ENCODE assay signal across 7 cellular contexts in the genomic region with DNA sequence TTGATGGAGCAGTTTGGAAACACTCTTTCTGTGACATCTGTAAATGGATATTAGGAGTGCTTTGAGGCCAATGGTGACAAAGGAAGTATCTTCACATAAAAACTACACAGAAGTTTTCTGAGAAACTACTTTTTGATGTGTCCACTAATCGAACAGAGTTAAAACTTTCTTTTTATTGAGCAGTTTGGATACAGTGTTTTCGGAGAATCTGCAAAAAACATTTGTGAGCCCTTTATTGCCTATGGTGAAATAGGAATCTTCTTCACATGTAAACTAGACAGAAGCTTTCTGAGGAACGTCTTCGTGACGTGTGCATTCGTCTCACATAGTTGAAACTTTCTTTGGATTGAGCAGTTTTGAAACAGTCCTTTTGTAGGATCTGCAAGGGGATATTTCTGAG.
DNase-seq lines count a peak whose midpoint lies in the region; ATAC-seq and TF ChIP-seq lines count a peak whose summit lies in the region.
"Not testable (repeated sequence)": the region's sequence is repeated elsewhere in the genome, so short reads cannot be mapped to it uniquely, and the experiment has no call there.

No MANE protein-coding gene starts in this region.

- not testable (repeated sequence) for H3K4me1 Mint-ChIP-seq in MCF 10A (ENCODE audit: insufficient read depth, unreplicated experiment)

- not testable (repeated sequence) for H3K27me3 ChIP-seq in PC-3 (ENCODE audit: low read length); esophagus muscularis mucosa

- H3K4me2 ChIP-seq in PC-3 (ENCODE audit: low read length): not testable (repeated sequence)

- not testable (repeated sequence) for H3K4me3 Mint-ChIP-seq in MCF 10A (ENCODE audit: unreplicated experiment)

- TF ChIP-seq EP300 in esophagus muscularis mucosa (IDR thresholded peaks at IDR 0.05): not testable (repeated sequence)

- CTCF ChIA-PET in PC-3 (lab: Charles Lee); MCF 10A (lab: Yijun Ruan, JAX): not testable (repeated sequence)

- not testable (repeated sequence) for H3K4me3 ChIP-seq in PC-3 (ENCODE audit: low read length); esophagus muscularis mucosa

- POLR2A ChIA-PET in PC-3 (lab: Charles Lee; ENCODE audit: unreplicated experiment); MCF 10A (lab: Yijun Ruan, JAX): not testable (repeated sequence)

- in situ Hi-C loops in KBM-7 (cut with MboI; ENCODE audit: low pct_unique_long_range_greater_than_20kb, low sequenced_read_pairs): not testable (repeated sequence)

- not testable (repeated sequence) for H3K4me1 ChIP-seq in PC-3 (ENCODE audit: insufficient read depth, low read length); esophagus muscularis mucosa

- not testable (repeated sequence) for H3K9ac ChIP-seq in PC-3 (ENCODE audit: low read length)

- H3K9me2 ChIP-seq in PC-3 (replicated peaks; ENCODE audit: low read length): not testable (repeated sequence)

- H3K27ac Mint-ChIP-seq in MCF 10A (ENCODE audit: low read depth, unreplicated experiment): not testable (repeated sequence)

- ATAC-seq in PC-3: not testable (repeated sequence)

- not testable (repeated sequence) for H3F3A ChIP-seq in PC-3 (ENCODE audit: low read length, unreplicated experiment)

- DNase-seq in ELF-1 (ENCODE audit: low read depth, low spot score) (peak; percentile 0), KBM-7 (peak; percentile 14), PC-3 (peak; percentile 2), MCF 10A (ENCODE audit: unreplicated experiment) (peak; percentile 6), esophagus muscularis mucosa (ENCODE audit: extremely low spot score) (peak; percentile 72), inferior parietal cortex (ENCODE audit: extremely low spot score) (peak; percentile 4), retina (peak; percentile 1)

- not testable (repeated sequence) for H4K20me1 ChIP-seq in PC-3 (ENCODE audit: low read length)

- not testable (repeated sequence) for TF ChIP-seq CTCF in PC-3 (conservative IDR thresholded peaks at IDR 0.05; ENCODE audit: low read depth, low read length); MCF 10A (IDR thresholded peaks at IDR 0.05; ENCODE audit: unreplicated experiment); esophagus muscularis mucosa (IDR thresholded peaks at IDR 0.05)

- not testable (repeated sequence) for H3K36me3 ChIP-seq in PC-3 (ENCODE audit: low read depth, low read length); esophagus muscularis mucosa

- WGBS in esophagus muscularis mucosa: 45% methylated on average over 6 of the region's 6 CpGs

- not testable (repeated sequence) for H2AFZ ChIP-seq in PC-3 (ENCODE audit: low read length)

- not testable (repeated sequence) for H3K9me3 ChIP-seq in PC-3 (ENCODE audit: low read length)
- H3K9me3 ChIP-seq in esophagus muscularis mucosa: peaks cover 0 to 28% (median 18%) of the 10 kb centered on the region in 4 donors

- not testable (repeated sequence) for H3K9me3 Mint-ChIP-seq in MCF 10A (ENCODE audit: unreplicated experiment)

- H3K27me3 Mint-ChIP-seq in MCF 10A (ENCODE audit: insufficient read depth, unreplicated experiment): not testable (repeated sequence)

- not testable (repeated sequence) for H3K36me3 Mint-ChIP-seq in MCF 10A (ENCODE audit: insufficient read depth, unreplicated experiment)

- BruUV-seq in PC-3 (replicated peaks; lab: Mats Ljungman, UMichigan); MCF 10A (replicated peaks; lab: Mats Ljungman, UMichigan): not testable (repeated sequence)

- not testable (repeated sequence) for TF ChIP-seq POLR2A in esophagus muscularis mucosa (IDR thresholded peaks at IDR 0.05; ENCODE audit: low read depth)

- not testable (repeated sequence) for H3K27ac ChIP-seq in PC-3 (ENCODE audit: low read length); esophagus muscularis mucosa (replicated peaks in 1 of 4)

- intact Hi-C loops in PC-3 (cut with micrococcal nuclease); MCF 10A (cut with micrococcal nuclease); esophagus muscularis mucosa (cut with DNase I): not testable (repeated sequence)

- not testable (repeated sequence) for H3K79me2 ChIP-seq in PC-3 (ENCODE audit: low read length)

Comparison
In these comparisons a context has a peak if more than half of its experiments do, and no peak if none do; other contexts are left out.
1. DNase-seq: peak in every context shown above with its lines; median percentile 72 in esophagus muscularis mucosa; 14 in KBM-7; 6 in MCF 10A; 4 in inferior parietal cortex; 2 in PC-3; 1 in retina; 0 in ELF-1.